ENCODE assay signal across 9 cellular contexts in genomic region chr18:13530879-13531387, GRCh38.
A peak's percentile ranks its signal among the peaks of the same experiment; 100 is the strongest.
DNase-seq lines count a peak whose midpoint lies in the region; ATAC-seq, FAIRE-seq and TF ChIP-seq lines count a peak whose summit lies in the region.
"Had no signal": no experiment of that assay in that cellular context is flagged by ENCODE, and none has a peak within 500 bp of the region (broad histone marks: within the 10 kb centered on the region; RNA-seq: fewer than 3 reads in every experiment).

No MANE protein-coding gene starts in this region.

- H3K4me2 ChIP-seq in MM.1S (ENCODE audit: low read depth, low read length), result no peak overlapping the region

- H4K20me1 ChIP-seq in MM.1S (ENCODE audit: insufficient read depth, low read length), result no peaks in the 10 kb centered on the region

- H3K27ac ChIP-seq in MM.1S (ENCODE audit: low read length), result no peak overlapping the region
- no peak overlapping the region for H3K27ac ChIP-seq in body of pancreas
- H3K27ac ChIP-seq in kidney (ENCODE audit: low read depth in 2 of 2, low read length in 2 of 2), result no peak overlapping the region
- peak overlapping the region in 1 of 5 donors; percentile 43 for H3K27ac ChIP-seq in stomach

- no peak for TF ChIP-seq EP300 in stomach (IDR thresholded peaks at IDR 0.05)

- no peaks in the 10 kb centered on the region for H3F3A ChIP-seq in MM.1S (ENCODE audit: insufficient read depth, low read length)

- H3K36me3 ChIP-seq in MM.1S (replicated peaks; ENCODE audit: insufficient read depth, low read length), result no peaks in the 10 kb centered on the region
- no peaks in the 10 kb centered on the region for H3K36me3 ChIP-seq in body of pancreas (replicated peaks in 1 of 2; ENCODE audit: insufficient read depth in 1 of 2, low read depth in 2 of 2)
- no peaks in the 10 kb centered on the region for H3K36me3 ChIP-seq in kidney (ENCODE audit: control insufficient read depth in 1 of 2, insufficient read depth in 2 of 2, low read length in 2 of 2)
- no peaks in the 10 kb centered on the region for H3K36me3 ChIP-seq in stomach

- H3K27me3 ChIP-seq in MM.1S (replicated peaks; ENCODE audit: insufficient read depth, low read length), result no peaks in the 10 kb centered on the region
- no peaks in the 10 kb centered on the region for H3K27me3 ChIP-seq in body of pancreas
- no peaks in the 10 kb centered on the region for H3K27me3 ChIP-seq in stomach

- DNase-seq in NCI-H2227 treated with DMSO at 0.1 percent for 48 hours (lab: John Stamatoyannopoulos, UW) (peak; percentile 6), NCI-H2227 (lab: John Stamatoyannopoulos, UW; ENCODE audit: unreplicated experiment) (no peak), MM.1S (peak; percentile 37), body of pancreas (peak; percentile 37 to 59 (median 48)), kidney (no peak), stomach (peak; percentile 51)

- no peaks in the 10 kb centered on the region for H3K79me2 ChIP-seq in MM.1S (ENCODE audit: low read length)

- intact Hi-C loops in body of pancreas (cut with DNase I) (no loop called here), kidney (cut with DNase I) (loop anchor here (10.0 kb wide), 1 partner anchor 316 kb away; the partner anchor contains the start of gene LDLRAD4), stomach (cut with DNase I; ENCODE audit: low total_unique reads) (no loop called here)

- FAIRE-seq in kidney (lab: Jason Lieb, UNC), result no peak
- FAIRE-seq: G401.6 had no signal

- no peak overlapping the region for H3K4me3 ChIP-seq in MM.1S (ENCODE audit: low read length)
- H3K4me3 ChIP-seq in body of pancreas, result no peak overlapping the region
- no peak overlapping the region for H3K4me3 ChIP-seq in kidney (ENCODE audit: low read length in 2 of 2)
- H3K4me3 ChIP-seq in stomach, result no peak overlapping the region

- H3K9ac ChIP-seq in MM.1S (ENCODE audit: low read length) (no peak overlapping the region), kidney (ENCODE audit: low read length in 2 of 2) (no peak overlapping the region)

- peak; percentile 38 for TF ChIP-seq CTCF in MM.1S (IDR thresholded peaks at IDR 0.05; ENCODE audit: low read length)
- peak; percentile 11 to 47 (median 38) for TF ChIP-seq CTCF in body of pancreas (IDR thresholded peaks at IDR 0.05)
- peak; percentile 55 for TF ChIP-seq CTCF in kidney (IDR thresholded peaks at IDR 0.05; ENCODE audit: borderline replicate concordance, extremely low read depth, insufficient read depth)
- peak in 4 of 7 experiments; percentile 26 to 47 (median 32) for TF ChIP-seq CTCF in stomach (IDR thresholded peaks at IDR 0.05)

- no peak overlapping the region for H2AFZ ChIP-seq in MM.1S (ENCODE audit: low read length)

- H3K4me1 ChIP-seq in MM.1S (ENCODE audit: low read length), result no peaks in the 10 kb centered on the region
- H3K4me1 ChIP-seq in body of pancreas, result no peaks in the 10 kb centered on the region
- H3K4me1 ChIP-seq in kidney (ENCODE audit: control insufficient read depth in 1 of 2, insufficient read depth in 1 of 2, low read depth in 1 of 2, low read length in 2 of 2), result no peaks in the 10 kb centered on the region
- H3K4me1 ChIP-seq in stomach, result peaks cover 0 to 10% (median 7%) of the 10 kb centered on the region in 4 donors

- H3K9me2 ChIP-seq in MM.1S (replicated peaks; ENCODE audit: insufficient read depth, low read length), result no peaks in the 10 kb centered on the region

- peak; percentile 64 for ATAC-seq in body of pancreas
- ATAC-seq in HG03520 (IDR thresholded peaks at IDR 0.05; ENCODE audit: unreplicated experiment), result no peak
- ATAC-seq in HG02870 (IDR thresholded peaks at IDR 0.05; ENCODE audit: unreplicated experiment), result no peak

- WGBS in body of pancreas, 2 donors, result 71 to 74% methylated on average over 7 of the region's 7 CpGs
- WGBS in stomach, 5 donors, result 66 to 69% (median 67%) methylated on average over 7 of the region's 7 CpGs

- no peak for TF ChIP-seq POLR2A in body of pancreas (IDR thresholded peaks at IDR 0.05)
- no peak for TF ChIP-seq POLR2A in stomach (IDR thresholded peaks at IDR 0.05)

- H3K9me3 ChIP-seq in MM.1S (replicated peaks; ENCODE audit: insufficient read depth, low read length) (no peaks in the 10 kb centered on the region), body of pancreas (no peaks in the 10 kb centered on the region), kidney (ENCODE audit: control insufficient read depth in 1 of 2, low read length in 2 of 2) (no peaks in the 10 kb centered on the region), stomach (no peaks in the 10 kb centered on the region)

Comparison
In these comparisons a context has a peak if more than half of its experiments do, and no peak if none do; other contexts are left out.
1. DNase-seq: peak in NCI-H2227 treated with DMSO at 0.1 percent for 48 hours (single experiment), MM.1S (single experiment), body of pancreas (4 of 4) and stomach (single experiment); none in NCI-H2227 (single experiment) and kidney (single experiment).
2. Peak in every context shown above with its lines, with median percentiles within 50 percentile points of each other: CTCF ChIP-seq.